Comparison of ENCODE assay signal across 30 cellular contexts in the genomic region with DNA sequence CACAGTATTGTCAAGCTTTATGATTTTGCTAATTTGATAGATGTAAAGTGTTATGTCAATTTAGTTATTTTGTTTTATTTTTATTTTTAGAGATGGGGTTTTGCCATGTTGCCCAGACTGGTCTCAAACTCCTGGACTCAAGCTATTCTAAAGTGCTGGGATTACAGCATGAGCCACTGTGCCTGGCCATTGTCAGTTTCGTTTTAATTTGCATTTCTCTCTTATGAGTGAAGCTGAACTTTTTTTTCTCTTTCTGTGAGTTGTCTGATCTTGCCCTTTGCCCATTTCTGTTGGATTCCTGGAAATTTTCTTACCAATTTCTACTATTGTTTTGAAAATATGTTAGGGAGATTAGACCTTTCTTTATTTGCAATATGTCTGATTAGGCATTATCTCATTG.
"Had no signal": no experiment of that assay in that cellular context is flagged by ENCODE, and none has a peak within 500 bp of the region (broad histone marks: within the 10 kb centered on the region; RNA-seq: fewer than 3 reads in every experiment).

No MANE protein-coding gene starts in this region.

- H3K27ac ChIP-seq: body of pancreas, breast epithelium, WERI-Rb-1 had no signal

- DNase-seq: activated CD4-positive, alpha-beta T cell treated with anti-CD3 and anti-CD28 coated beads for 1 hour; activated CD4-positive, alpha-beta T cell treated with anti-CD3 and anti-CD28 coated beads for 48 hours; activated CD4-positive, CD25-positive, alpha-beta regulatory T cell; activated CD8-positive, alpha-beta T cell treated with anti-CD3 and anti-CD28 coated beads for 36 hours; activated effector memory CD4-positive, alpha-beta T cell treated with anti-CD3 and anti-CD28 coated beads, Interleukin-2, amount 50 U/mL, for 16 hours; activated naive CD4-positive, alpha-beta T cell treated with Interleukin-2 at 50 U/mL for 16 hours; activated naive CD8-positive, alpha-beta T cell treated with anti-CD3 and anti-CD28 coated beads, Interleukin-2, amount 10 ng/mL, durations not matched to agents 7 days and 5 days; activated T-cell treated with anti-CD3 and anti-CD28 coated beads, Interleukin-2, amount 50 U/mL, for 1 hour; activated T-cell treated with anti-CD3 and anti-CD28 coated beads, Interleukin-2, amount 50 U/mL, for 72 hours; body of pancreas; cerebellar nuclear complex; Kasumi-1; NCI-H1092 treated with DMSO at 0.1 percent for 48 hours; NCI-H1417; NCI-H146; NCI-H187; NCI-H2029 treated with DMSO at 0.1 percent for 48 hours; NCI-H2107; NCI-H2171 treated with DMSO at 0.1 percent for 48 hours; NCI-H2227 treated with DMSO at 0.1 percent for 48 hours; NCI-H446 treated with DMSO at 0.1 percent for 48 hours; NCI-H524; OCI-M1; Right ventricle myocardium superior; SW 1271; T1000; WERI-Rb-1 had no signal

- H3K9me3 ChIP-seq: body of pancreas, breast epithelium had no signal

- H3K36me3 ChIP-seq: breast epithelium had no signal

- H3K27ac Mint-ChIP-seq: activated CD8-positive, alpha-beta T cell treated with anti-CD3 and anti-CD28 coated beads for 36 hours; activated naive CD4-positive, alpha-beta T cell treated with anti-CD3 and anti-CD28 coated beads, Interleukin-2, amount 50 U/mL, for 24 hours; activated naive CD8-positive, alpha-beta T cell treated with anti-CD3 and anti-CD28 coated beads, Interleukin-2, amount 10 ng/mL, durations not matched to agents 7 days and 5 days; activated T-cell treated with anti-CD3 and anti-CD28 coated beads, Interleukin-2, amount 50 U/mL, for 72 hours; activated T-helper 17 cell treated with anti-CD3 and anti-CD28 coated beads, Interleukin-2, amount 50 U/mL, for 72 hours had no signal

- ATAC-seq: activated CD8-positive, alpha-beta T cell treated with anti-CD3 and anti-CD28 coated beads for 36 hours; activated T-cell treated with anti-CD3 and anti-CD28 coated beads, Interleukin-2, amount 50 U/mL, for 72 hours; activated T-helper 17 cell treated with anti-CD3 and anti-CD28 coated beads, Interleukin-2, amount 50 U/mL, for 72 hours; body of pancreas had no signal

- H3K4me1 Mint-ChIP-seq: activated T-helper 17 cell treated with anti-CD3 and anti-CD28 coated beads, Interleukin-2, amount 50 U/mL, for 72 hours had no signal

- H3K4me1 ChIP-seq: body of pancreas, breast epithelium had no signal

- H3K9me3 Mint-ChIP-seq: activated CD8-positive, alpha-beta T cell treated with anti-CD3 and anti-CD28 coated beads for 36 hours; activated naive CD4-positive, alpha-beta T cell treated with anti-CD3 and anti-CD28 coated beads, Interleukin-2, amount 50 U/mL, for 24 hours; activated naive CD8-positive, alpha-beta T cell treated with anti-CD3 and anti-CD28 coated beads, Interleukin-2, amount 10 ng/mL, durations not matched to agents 7 days and 5 days; activated T-cell treated with anti-CD3 and anti-CD28 coated beads, Interleukin-2, amount 50 U/mL, for 72 hours; activated T-helper 17 cell treated with anti-CD3 and anti-CD28 coated beads, Interleukin-2, amount 50 U/mL, for 72 hours had no signal

- H3K4me3 Mint-ChIP-seq: activated CD8-positive, alpha-beta T cell treated with anti-CD3 and anti-CD28 coated beads for 36 hours; activated naive CD4-positive, alpha-beta T cell treated with anti-CD3 and anti-CD28 coated beads, Interleukin-2, amount 50 U/mL, for 24 hours; activated naive CD8-positive, alpha-beta T cell treated with anti-CD3 and anti-CD28 coated beads, Interleukin-2, amount 10 ng/mL, durations not matched to agents 7 days and 5 days; activated T-cell treated with anti-CD3 and anti-CD28 coated beads, Interleukin-2, amount 50 U/mL, for 72 hours; activated T-helper 17 cell treated with anti-CD3 and anti-CD28 coated beads, Interleukin-2, amount 50 U/mL, for 72 hours had no signal

- H3K4me3 ChIP-seq: body of pancreas, breast epithelium had no signal

- H3K27me3 Mint-ChIP-seq: activated CD8-positive, alpha-beta T cell treated with anti-CD3 and anti-CD28 coated beads for 36 hours; activated naive CD4-positive, alpha-beta T cell treated with anti-CD3 and anti-CD28 coated beads, Interleukin-2, amount 50 U/mL, for 24 hours; activated naive CD8-positive, alpha-beta T cell treated with anti-CD3 and anti-CD28 coated beads, Interleukin-2, amount 10 ng/mL, durations not matched to agents 7 days and 5 days; activated T-helper 17 cell treated with anti-CD3 and anti-CD28 coated beads, Interleukin-2, amount 50 U/mL, for 72 hours had no signal

- H3K27me3 ChIP-seq: body of pancreas, breast epithelium had no signal
